ENCODE assay signal across 8 cellular contexts in the genomic region with DNA sequence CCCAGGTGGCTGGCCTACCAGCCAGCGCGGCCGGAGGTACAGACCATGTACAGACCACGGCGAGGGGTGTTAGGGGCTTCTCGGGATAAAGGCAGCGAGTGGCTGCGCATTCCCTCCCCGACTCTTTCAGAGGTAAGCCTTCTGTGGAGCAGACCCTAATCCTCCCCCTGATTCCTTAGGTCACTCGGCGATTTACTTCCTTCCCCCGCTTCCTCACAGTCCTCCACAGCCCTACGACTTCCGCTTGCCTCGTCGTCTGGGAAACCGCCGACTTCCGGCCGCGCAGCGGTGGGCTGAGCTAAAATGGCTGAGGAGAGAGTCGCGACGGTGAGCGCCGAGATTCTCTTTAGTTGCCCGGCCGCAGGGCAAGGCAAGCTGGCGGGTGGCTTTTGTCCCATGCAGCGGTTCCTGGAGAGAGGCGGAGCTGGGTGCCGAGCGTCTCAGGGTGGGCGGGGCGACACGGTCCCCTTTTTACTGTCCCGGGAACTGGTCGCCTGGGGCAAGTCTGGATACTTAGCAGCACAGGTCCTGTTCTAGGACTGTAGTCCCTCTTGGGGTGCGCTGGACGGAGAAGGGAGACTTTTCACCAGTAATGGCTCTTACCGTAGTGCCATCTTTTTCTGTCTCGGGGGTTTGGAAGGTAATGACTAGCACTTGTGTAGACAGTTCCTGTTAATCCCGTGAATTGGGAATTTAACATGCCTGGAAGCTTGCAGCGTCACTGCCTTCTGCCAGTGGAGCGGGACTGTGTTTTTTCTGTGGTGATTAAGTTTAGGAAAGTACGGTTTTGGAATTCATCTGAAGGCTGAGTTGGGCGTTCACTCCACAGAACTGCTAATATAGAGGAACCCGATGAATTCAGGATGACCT. TPM values are rescaled to one million over a fixed set of nuclear protein-coding genes. Genes with fewer than 3 reads are reported as not detected.
A peak's percentile ranks its signal among the peaks of the same experiment; 100 is the strongest.
DNase-seq lines count a peak whose midpoint lies in the region; ATAC-seq and TF ChIP-seq lines count a peak whose summit lies in the region.

A gene with protein sequence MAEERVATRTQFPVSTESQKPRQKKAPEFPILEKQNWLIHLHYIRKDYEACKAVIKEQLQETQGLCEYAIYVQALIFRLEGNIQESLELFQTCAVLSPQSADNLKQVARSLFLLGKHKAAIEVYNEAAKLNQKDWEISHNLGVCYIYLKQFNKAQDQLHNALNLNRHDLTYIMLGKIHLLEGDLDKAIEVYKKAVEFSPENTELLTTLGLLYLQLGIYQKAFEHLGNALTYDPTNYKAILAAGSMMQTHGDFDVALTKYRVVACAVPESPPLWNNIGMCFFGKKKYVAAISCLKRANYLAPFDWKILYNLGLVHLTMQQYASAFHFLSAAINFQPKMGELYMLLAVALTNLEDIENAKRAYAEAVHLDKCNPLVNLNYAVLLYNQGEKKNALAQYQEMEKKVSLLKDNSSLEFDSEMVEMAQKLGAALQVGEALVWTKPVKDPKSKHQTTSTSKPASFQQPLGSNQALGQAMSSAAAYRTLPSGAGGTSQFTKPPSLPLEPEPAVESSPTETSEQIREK (plus strand): TSS at position 283 of the 870 bp plus-strand sequence. CDS start 21 bp downstream, at position 304.
A gene with protein sequence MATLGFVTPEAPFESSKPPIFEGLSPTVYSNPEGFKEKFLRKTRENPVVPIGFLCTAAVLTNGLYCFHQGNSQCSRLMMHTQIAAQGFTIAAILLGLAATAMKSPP (minus strand): TSS at position 258 of the 870 bp plus-strand sequence. CDS start 9,808 bp downstream, outside the sequence.

- no peaks in the 10 kb centered on the region for H3K27me3 ChIP-seq in upper lobe of right lung

- no peaks in the 10 kb centered on the region for H3K9me3 Mint-ChIP-seq in activated naive CD4-positive, alpha-beta T cell treated with anti-CD3 and anti-CD28 coated beads for 36 hours
- H3K9me3 Mint-ChIP-seq in glutamatergic neuron (ENCODE audit: unreplicated experiment) = no peaks in the 10 kb centered on the region

- H3K4me3 Mint-ChIP-seq in activated naive CD4-positive, alpha-beta T cell treated with anti-CD3 and anti-CD28 coated beads for 36 hours = peak within 1 kb of the TSS; percentile 89
- H3K4me3 Mint-ChIP-seq in glutamatergic neuron (ENCODE audit: unreplicated experiment) = peak within 1 kb of the TSS; percentile 92

- CTCF ChIA-PET in HEK293 (lab: Yijun Ruan, JAX) = interaction anchor here (0.6 to 3.6 kb wide), 6 partner anchors 8 to 86 kb away, joined by 3 to 17 read pairs (median 4); no protein-coding TSS in a partner anchor
- CTCF ChIA-PET in activated naive CD4-positive, alpha-beta T cell treated with anti-CD3 and anti-CD28 coated beads for 36 hours (lab: Charles Lee) = no interaction called here

- DNase-seq in GM04503 (ENCODE audit: low read depth) (peak; percentile 57), NCI-H460 (ENCODE audit: extremely low read depth, low read depth) (peak; percentile 81), glutamatergic neuron (peak; percentile 92), pons (ENCODE audit: low spot score) (peak; percentile 82), upper lobe of right lung (peak; percentile 95), GF-D8 (lab: John Stamatoyannopoulos, UW) (no peak)
- peak; percentile 91 for DNase-seq in activated naive CD4-positive, alpha-beta T cell treated with anti-CD3 and anti-CD28 coated beads for 36 hours

- peaks cover 2% of the 10 kb centered on the region for H3K36me3 Mint-ChIP-seq in activated naive CD4-positive, alpha-beta T cell treated with anti-CD3 and anti-CD28 coated beads for 36 hours (ENCODE audit: low read depth)
- H3K36me3 Mint-ChIP-seq in glutamatergic neuron (ENCODE audit: unreplicated experiment) = no peaks in the 10 kb centered on the region

- H3K4me3 ChIP-seq in HEK293 (ENCODE audit: low read depth, low read length) (peak within 1 kb of the TSS; percentile 91), upper lobe of right lung (peak within 1 kb of the TSS; percentile 76)

- peak within 1 kb of the TSS; percentile 87 for H3K27ac Mint-ChIP-seq in activated naive CD4-positive, alpha-beta T cell treated with anti-CD3 and anti-CD28 coated beads for 36 hours
- H3K27ac Mint-ChIP-seq in glutamatergic neuron (ENCODE audit: unreplicated experiment) = peak within 1 kb of the TSS; percentile 92

- H3K36me3 ChIP-seq in HEK293 (ENCODE audit: control insufficient read depth in 2 of 2, insufficient read depth in 1 of 2, low read length in 2 of 2) (no peaks in the 10 kb centered on the region), upper lobe of right lung (no peaks in the 10 kb centered on the region)

- peaks cover 15% of the 10 kb centered on the region for H3K4me1 Mint-ChIP-seq in activated naive CD4-positive, alpha-beta T cell treated with anti-CD3 and anti-CD28 coated beads for 36 hours (ENCODE audit: low read depth)
- H3K4me1 Mint-ChIP-seq in glutamatergic neuron (ENCODE audit: low read depth, unreplicated experiment) = peaks cover 3% of the 10 kb centered on the region

- H3K27ac ChIP-seq in HEK293 (ENCODE audit: extremely low read depth, low read depth, low read length) (peak within 1 kb of the TSS; percentile 83), upper lobe of right lung (peak within 1 kb of the TSS; percentile 94)

- peak; percentile 99 for ATAC-seq in upper lobe of right lung

- peaks cover 10% of the 10 kb centered on the region for H3K4me1 ChIP-seq in HEK293 (ENCODE audit: control insufficient read depth, insufficient read depth, low read length)
- H3K4me1 ChIP-seq in upper lobe of right lung = peaks cover 4% of the 10 kb centered on the region

- H3K9me3 ChIP-seq in HEK293 (ENCODE audit: control insufficient read depth, insufficient read depth, low read depth, low read length) (no peaks in the 10 kb centered on the region), upper lobe of right lung (no peaks in the 10 kb centered on the region)

- intact Hi-C loops in activated naive CD4-positive, alpha-beta T cell treated with anti-CD3 and anti-CD28 coated beads for 36 hours (cut with micrococcal nuclease) = loop anchor here (1.0 to 10.0 kb wide), 6 partner anchors 56 to 455 kb away; a partner anchor contains a TSS
- intact Hi-C loops in upper lobe of right lung (cut with DNase I) = no loop called here

- POLR2A ChIA-PET in HEK293 (lab: Yijun Ruan, JAX) = interaction anchor here (0.5 to 2.0 kb wide), 11 partner anchors 8 to 853 kb away, joined by 3 to 10 read pairs (median 3); a partner anchor contains a TSS

- TF ChIP-seq CTCF in HEK293 (tag by site-specific recombination; IDR thresholded peaks at IDR 0.05) (no peak; the same call in 1 of the 2 replicates), glutamatergic neuron (IDR thresholded peaks at IDR 0.05; ENCODE audit: partially characterized antibody, unreplicated experiment) (no peak), upper lobe of right lung (IDR thresholded peaks at IDR 0.05) (no peak)

- H3K27me3 Mint-ChIP-seq in activated naive CD4-positive, alpha-beta T cell treated with anti-CD3 and anti-CD28 coated beads for 36 hours (ENCODE audit: low read depth) = no peaks in the 10 kb centered on the region
- H3K27me3 Mint-ChIP-seq in glutamatergic neuron (ENCODE audit: unreplicated experiment) = no peaks in the 10 kb centered on the region

TF ChIP-seq in HEK293, 187 proteins besides CTCF, POLR2A, EP300 and RAD21 (continues in another document):
- no peak for TF ChIP-seq ZNF701 (tag by site-specific recombination; IDR thresholded peaks at IDR 0.05)
- TF ChIP-seq ZNF747 (tag by site-specific recombination; IDR thresholded peaks at IDR 0.05) = no peak
- TF ChIP-seq PRDM1 (tag by site-specific recombination; IDR thresholded peaks at IDR 0.05) = peak; percentile 74
- no peak for TF ChIP-seq SCRT2 (tag by site-specific recombination; IDR thresholded peaks at IDR 0.05)
- no peak for TF ChIP-seq ZNF155 (tag by site-specific recombination; IDR thresholded peaks at IDR 0.05)
- no peak for TF ChIP-seq ZNF521 (tag by site-specific recombination; IDR thresholded peaks at IDR 0.05)
- TF ChIP-seq ZNF311 (tag by site-specific recombination; IDR thresholded peaks at IDR 0.05; ENCODE audit: borderline replicate concordance) = no peak
- TF ChIP-seq ZNF2 (tag by site-specific recombination; IDR thresholded peaks at IDR 0.05) = no peak; the same call in 1 of the 2 replicates
- peak; percentile 96 for TF ChIP-seq ZNF423 (tag by site-specific recombination; IDR thresholded peaks at IDR 0.05)
- TF ChIP-seq ZNF138 (tag by site-specific recombination; IDR thresholded peaks at IDR 0.05; ENCODE audit: borderline replicate concordance) = no peak
- TF ChIP-seq REPIN1 (tag by site-specific recombination; IDR thresholded peaks at IDR 0.05; ENCODE audit: low read depth) = no peak
- no peak for TF ChIP-seq ZNF514 (tag by site-specific recombination; IDR thresholded peaks at IDR 0.05)
- TF ChIP-seq, protein P1, sequence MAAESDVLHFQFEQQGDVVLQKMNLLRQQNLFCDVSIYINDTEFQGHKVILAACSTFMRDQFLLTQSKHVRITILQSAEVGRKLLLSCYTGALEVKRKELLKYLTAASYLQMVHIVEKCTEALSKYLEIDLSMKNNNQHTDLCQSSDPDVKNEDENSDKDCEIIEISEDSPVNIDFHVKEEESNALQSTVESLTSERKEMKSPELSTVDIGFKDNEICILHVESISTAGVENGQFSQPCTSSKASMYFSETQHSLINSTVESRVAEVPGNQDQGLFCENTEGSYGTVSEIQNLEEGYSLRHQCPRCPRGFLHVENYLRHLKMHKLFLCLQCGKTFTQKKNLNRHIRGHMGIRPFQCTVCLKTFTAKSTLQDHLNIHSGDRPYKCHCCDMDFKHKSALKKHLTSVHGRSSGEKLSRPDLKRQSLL (tag by site-specific recombination; IDR thresholded peaks at IDR 0.05) = no peak
- TF ChIP-seq ZNF777 (tag by site-specific recombination; IDR thresholded peaks at IDR 0.05; ENCODE audit: borderline replicate concordance) = no peak
- peak; percentile 85 for TF ChIP-seq ZSCAN30 (tag by site-specific recombination; IDR thresholded peaks at IDR 0.05)
- TF ChIP-seq BCL11B (tag by site-specific recombination; IDR thresholded peaks at IDR 0.05; ENCODE audit: low read depth) = no peak

RNA-seq across cellular contexts. Expression of the first gene that starts in this region (rescaled TPM):
- total RNA-seq in NCI-H460 (2014; rRNA removed; shearing (Covaris generic)) = 23.7 and 24.8 TPM in 2 replicates
- 33.3 and 54.7 TPM in 2 replicates for polyA plus RNA-seq in NCI-H460 (2014; cell fraction: nucleus; rRNA removed)
- 10 to 100 TPM; 16.3 to 17.4 TPM for total RNA-seq in activated naive CD4-positive, alpha-beta T cell treated with anti-CD3 and anti-CD28 coated beads for 36 hours
- total RNA-seq in glutamatergic neuron (ENCODE audit: unreplicated experiment) (17.7 TPM), upper lobe of right lung (18.1 TPM)

RNA-seq across cellular contexts. Expression of the second gene that starts in this region (rescaled TPM):
- not detected in 2 replicates for total RNA-seq in NCI-H460 (2014; rRNA removed; shearing (Covaris generic))
- polyA plus RNA-seq in NCI-H460 (2014; cell fraction: nucleus; rRNA removed) = not detected in 2 replicates
- under 1 TPM; 0.19 to 0.27 TPM for total RNA-seq in activated naive CD4-positive, alpha-beta T cell treated with anti-CD3 and anti-CD28 coated beads for 36 hours
- not detected for total RNA-seq in glutamatergic neuron (ENCODE audit: unreplicated experiment)
- total RNA-seq in upper lobe of right lung = not detected
